In genomic region chr2:69734040-69734611, GRCh38 we compare ENCODE assay signal across 2 cellular contexts.
TF ChIP-seq lines count a peak whose summit lies in the region.

No MANE protein-coding gene starts in this region.

TF ChIP-seq in A549, 52 proteins besides CTCF, POLR2A, EP300 and RAD21 (continued from another document):
- TF ChIP-seq EHF (CRISPR knock-in tag; IDR thresholded peaks at IDR 0.05) = peak; percentile 100
- TF ChIP-seq EHMT2 (IDR thresholded peaks at IDR 0.05; ENCODE audit: low read depth) = no peak
- peak; percentile 98 for TF ChIP-seq HMGXB4 (CRISPR knock-in tag; IDR thresholded peaks at IDR 0.05; ENCODE audit: borderline replicate concordance)
- TF ChIP-seq POLR2AphosphoS2 (conservative IDR thresholded peaks at IDR 0.05; ENCODE audit: low read length) = no peak
- peak; percentile 70; the same call in 1 of the 2 replicates for TF ChIP-seq MAX (IDR thresholded peaks at IDR 0.05)
- peak; percentile 96 for TF ChIP-seq ZSCAN20 (CRISPR knock-in tag; IDR thresholded peaks at IDR 0.05)
- TF ChIP-seq HEYL (CRISPR knock-in tag; IDR thresholded peaks at IDR 0.05) = peak; percentile 99
- no peak for TF ChIP-seq FOSL2 (IDR thresholded peaks at IDR 0.05)
- TF ChIP-seq FOSL2 (CRISPR knock-in tag; IDR thresholded peaks at IDR 0.05) = peak; percentile 72
- TF ChIP-seq PBX3 (IDR thresholded peaks at IDR 0.05) = no peak
- peak; percentile 98 for TF ChIP-seq FOXS1 (CRISPR knock-in tag; IDR thresholded peaks at IDR 0.05)
- peak; percentile 92 for TF ChIP-seq GATA3 (IDR thresholded peaks at IDR 0.05; ENCODE audit: borderline replicate concordance)
- TF ChIP-seq RARB (CRISPR knock-in tag; IDR thresholded peaks at IDR 0.05) = peak; percentile 98
- TF ChIP-seq MAFK (IDR thresholded peaks at IDR 0.05; ENCODE audit: partially characterized antibody) = no peak

TF ChIP-seq in HepG2, 621 proteins besides CTCF, POLR2A, EP300 and RAD21 (continued from another document and continues in another):
- TF ChIP-seq ETS1 (CRISPR knock-in tag; IDR thresholded peaks at IDR 0.05) = no peak
- peak; percentile 57 for TF ChIP-seq MED8 (CRISPR knock-in tag; IDR thresholded peaks at IDR 0.05; ENCODE audit: insufficient replicate concordance)
- TF ChIP-seq BRCA1 (CRISPR knock-in tag; IDR thresholded peaks at IDR 0.05) = no peak
- TF ChIP-seq THAP8 (CRISPR knock-in tag; IDR thresholded peaks at IDR 0.05; ENCODE audit: borderline replicate concordance) = no peak
- no peak for TF ChIP-seq CENPX (CRISPR knock-in tag; IDR thresholded peaks at IDR 0.05)
- 0 out of 2 replicates have a peak, but pooled peaks have one; percentile 22 for TF ChIP-seq ARID3A (IDR thresholded peaks at IDR 0.05; ENCODE audit: low read depth, low read length)
- no peak for TF ChIP-seq ZSCAN9 (CRISPR knock-in tag; IDR thresholded peaks at IDR 0.05; ENCODE audit: borderline replicate concordance)
- TF ChIP-seq ZHX1 (CRISPR knock-in tag; IDR thresholded peaks at IDR 0.05; ENCODE audit: low read depth) = peak; percentile 80; the same call in 1 of the 2 replicates
- TF ChIP-seq NFIC (IDR thresholded peaks at IDR 0.05; ENCODE audit: low read length) = peak; percentile 49; the same call in 1 of the 2 replicates
- TF ChIP-seq RXRB (CRISPR knock-in tag; IDR thresholded peaks at IDR 0.05; ENCODE audit: borderline replicate concordance) = 0 out of 2 replicates have a peak, but pooled peaks have one; percentile 17
- no peak for TF ChIP-seq TCF12 (IDR thresholded peaks at IDR 0.05)
- TF ChIP-seq TCF12 (CRISPR knock-in tag; IDR thresholded peaks at IDR 0.05) = 0 out of 2 replicates have a peak, but pooled peaks have one; percentile 21
- TF ChIP-seq ZNF609 (CRISPR knock-in tag; IDR thresholded peaks at IDR 0.05; ENCODE audit: borderline replicate concordance) = 0 out of 2 replicates have a peak, but pooled peaks have one; percentile 40
- TF ChIP-seq ZNF280D (CRISPR knock-in tag; IDR thresholded peaks at IDR 0.05) = 0 out of 2 replicates have a peak, but pooled peaks have one; percentile 38
- 0 out of 2 replicates have a peak, but pooled peaks have one; percentile 12 for TF ChIP-seq CEBPB (IDR thresholded peaks at IDR 0.05; ENCODE audit: borderline replicate concordance, low read depth, low read length)
- peak; percentile 64 for TF ChIP-seq TEAD3 (CRISPR knock-in tag; optimal IDR thresholded peaks at IDR 0.05; ENCODE audit: borderline replicate concordance)
- no peak for TF ChIP-seq GLMP (CRISPR knock-in tag; IDR thresholded peaks at IDR 0.05; ENCODE audit: borderline replicate concordance)
- TF ChIP-seq ZMYM4 (CRISPR knock-in tag; IDR thresholded peaks at IDR 0.05) = no peak
- TF ChIP-seq HNF1B (CRISPR knock-in tag; IDR thresholded peaks at IDR 0.05) = peak; percentile 66
- peak; percentile 27; the same call in 1 of the 2 replicates for TF ChIP-seq ZNF362 (CRISPR knock-in tag; IDR thresholded peaks at IDR 0.05; ENCODE audit: borderline replicate concordance)
- TF ChIP-seq STAT5B (CRISPR knock-in tag; IDR thresholded peaks at IDR 0.05) = no peak
- no peak for TF ChIP-seq NFRKB (IDR thresholded peaks at IDR 0.05)
- TF ChIP-seq TFAP4 (IDR thresholded peaks at IDR 0.05; ENCODE audit: borderline replicate concordance, low read depth) = peak; percentile 34; the same call in 1 of the 2 replicates
- TF ChIP-seq ZNF572 (CRISPR knock-in tag; IDR thresholded peaks at IDR 0.05) = no peak
- TF ChIP-seq ZGPAT (CRISPR knock-in tag; IDR thresholded peaks at IDR 0.05) = no peak
